In genomic region chr12:12403264-12404248, GRCh38 we compare ENCODE assay signal across 1 cellular context.
TF ChIP-seq lines count a peak whose summit lies in the region.

No MANE protein-coding gene starts in this region.

TF ChIP-seq in HepG2, 621 proteins besides CTCF, POLR2A, EP300 and RAD21 (continued from another document and continues in another):
- TF ChIP-seq ZHX2 (IDR thresholded peaks at IDR 0.05; ENCODE audit: low read depth), result no peak
- 0 out of 2 replicates have a peak, but pooled peaks have one; percentile 37 for TF ChIP-seq ZHX2 (CRISPR knock-in tag; IDR thresholded peaks at IDR 0.05; ENCODE audit: borderline replicate concordance)
- no peak for TF ChIP-seq ZBTB49 (CRISPR knock-in tag; IDR thresholded peaks at IDR 0.05; ENCODE audit: borderline replicate concordance)
- TF ChIP-seq JUN (CRISPR knock-in tag; IDR thresholded peaks at IDR 0.05), result peak; percentile 92
- TF ChIP-seq ZNF772 (CRISPR knock-in tag; IDR thresholded peaks at IDR 0.05), result peak; percentile 22; the same call in 1 of the 2 replicates
- peak; percentile 51 for TF ChIP-seq SAP130 (CRISPR knock-in tag; IDR thresholded peaks at IDR 0.05; ENCODE audit: low read depth)
- peak; percentile 41; the same call in 1 of the 2 replicates for TF ChIP-seq REPIN1 (CRISPR knock-in tag; IDR thresholded peaks at IDR 0.05; ENCODE audit: borderline replicate concordance, low read depth)
- 0 out of 2 replicates have a peak, but pooled peaks have one; percentile 39 for TF ChIP-seq ATF6 (CRISPR knock-in tag; conservative IDR thresholded peaks at IDR 0.05)
- TF ChIP-seq ZSCAN22 (CRISPR knock-in tag; IDR thresholded peaks at IDR 0.05), result no peak; the same call in 1 of the 2 replicates
- TF ChIP-seq SIX1 (CRISPR knock-in tag; IDR thresholded peaks at IDR 0.05; ENCODE audit: borderline replicate concordance), result peak; percentile 59; the same call in 1 of the 2 replicates
- 0 out of 2 replicates have a peak, but pooled peaks have one; percentile 37 for TF ChIP-seq HNF1A (IDR thresholded peaks at IDR 0.05; ENCODE audit: low read depth)
- TF ChIP-seq HNF1A (CRISPR knock-in tag; IDR thresholded peaks at IDR 0.05; ENCODE audit: borderline replicate concordance), result peak; percentile 69; the same call in 1 of the 2 replicates
- TF ChIP-seq ZNF891 (CRISPR knock-in tag; IDR thresholded peaks at IDR 0.05), result no peak
- no peak for TF ChIP-seq ZNF749 (CRISPR knock-in tag; IDR thresholded peaks at IDR 0.05; ENCODE audit: borderline replicate concordance)
- no peak for TF ChIP-seq U2AF2 (IDR thresholded peaks at IDR 0.05; ENCODE audit: low read depth, low read length)
- TF ChIP-seq SALL1 (CRISPR knock-in tag; IDR thresholded peaks at IDR 0.05), result peak; percentile 51; the same call in 1 of the 2 replicates
- TF ChIP-seq HMG20A (CRISPR knock-in tag; IDR thresholded peaks at IDR 0.05; ENCODE audit: borderline replicate concordance), result peak; percentile 80; the same call in 1 of the 2 replicates
- TF ChIP-seq ZNF510 (CRISPR knock-in tag; IDR thresholded peaks at IDR 0.05; ENCODE audit: low read depth), result 0 out of 2 replicates have a peak, but pooled peaks have one; percentile 60
- TF ChIP-seq AHDC1 (CRISPR knock-in tag; IDR thresholded peaks at IDR 0.05; ENCODE audit: borderline replicate concordance), result peak; percentile 72; the same call in 1 of the 2 replicates
- no peak for TF ChIP-seq GLMP (CRISPR knock-in tag; IDR thresholded peaks at IDR 0.05; ENCODE audit: borderline replicate concordance)
- 0 out of 2 replicates have a peak, but pooled peaks have one; percentile 62 for TF ChIP-seq RORA (CRISPR knock-in tag; IDR thresholded peaks at IDR 0.05)
- TF ChIP-seq HNF1B (CRISPR knock-in tag; IDR thresholded peaks at IDR 0.05), result peak; percentile 58; the same call in 1 of the 2 replicates
- TF ChIP-seq NCOA2 (CRISPR knock-in tag; IDR thresholded peaks at IDR 0.05), result peak; percentile 97
- peak; percentile 64; the same call in 1 of the 2 replicates for TF ChIP-seq ZNF710 (CRISPR knock-in tag; IDR thresholded peaks at IDR 0.05; ENCODE audit: borderline replicate concordance)
- TF ChIP-seq MXI1 (IDR thresholded peaks at IDR 0.05; ENCODE audit: borderline replicate concordance, low read depth, low read length), result no peak
